9 cellular contexts compared by ENCODE assay signal in the genomic region with DNA sequence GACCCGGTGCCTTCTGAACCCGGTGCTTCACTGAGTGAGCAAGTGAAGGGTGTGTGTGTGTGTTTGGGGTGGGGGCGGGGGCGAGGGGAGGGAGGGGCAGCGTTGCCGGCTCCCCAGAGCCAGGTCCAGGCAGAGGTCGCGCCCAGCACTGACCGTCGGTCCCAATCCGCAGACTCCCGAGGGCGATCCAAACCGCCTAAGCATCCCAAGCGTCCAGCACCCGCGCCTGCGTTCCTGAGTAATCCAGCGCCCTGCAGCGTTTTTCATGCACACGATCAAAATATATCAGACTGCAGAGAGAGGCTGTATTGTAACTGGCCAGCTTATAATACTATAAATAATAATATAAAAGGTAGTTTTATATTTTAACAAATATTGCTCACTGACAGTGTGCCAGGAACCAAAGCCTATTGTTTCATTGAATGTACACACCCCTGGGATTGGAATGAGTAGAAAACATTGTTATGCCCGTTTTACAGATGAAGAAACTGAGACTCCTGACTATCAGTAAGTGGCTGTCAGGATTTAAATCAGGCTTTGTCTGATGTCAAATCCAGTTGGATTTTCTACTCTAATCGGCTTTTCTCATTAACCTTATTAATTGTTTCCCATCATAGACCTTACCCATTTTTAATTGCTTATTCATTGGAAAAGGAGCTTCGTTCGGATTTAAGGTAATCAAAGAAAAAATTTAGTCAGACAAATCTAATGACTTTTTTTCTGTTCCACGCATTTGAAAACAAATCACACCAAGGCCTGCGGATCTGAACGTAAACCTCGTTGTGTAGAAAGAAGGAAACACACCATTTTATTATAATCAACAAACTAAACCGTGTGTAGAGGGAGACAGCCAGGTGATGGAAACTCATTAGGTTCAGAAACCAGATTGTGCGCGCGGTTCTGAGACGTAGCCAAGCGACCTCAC. TPM values are rescaled to one million over a fixed set of nuclear protein-coding genes. Genes with fewer than 3 reads are reported as not detected.
A peak's percentile ranks its signal among the peaks of the same experiment; 100 is the strongest.
DNase-seq lines count a peak whose midpoint lies in the region; ATAC-seq, FAIRE-seq and TF ChIP-seq lines count a peak whose summit lies in the region.
"Had no signal": no experiment of that assay in that cellular context is flagged by ENCODE, and none has a peak within 500 bp of the region (broad histone marks: within the 10 kb centered on the region; RNA-seq: fewer than 3 reads in every experiment).

No MANE protein-coding gene starts in this region.

- H3K4me1 ChIP-seq in HUES6 (ENCODE audit: control insufficient read depth, insufficient read depth, low read length) (peaks cover 20% of the 10 kb centered on the region), astrocyte (ENCODE audit: insufficient read depth, low read length) (peaks cover 9% of the 10 kb centered on the region), neuron (ENCODE audit: insufficient read depth, low read length) (peaks cover 2% of the 10 kb centered on the region), uterus (peaks cover 0 to 11% of the 10 kb centered on the region in 2 donors)

- H3K9me3 ChIP-seq in HUES6 (ENCODE audit: control insufficient read depth, insufficient read depth, low read depth, low read length) (no peaks in the 10 kb centered on the region), astrocyte (ENCODE audit: insufficient read depth, low read depth, low read length) (no peaks in the 10 kb centered on the region), neuron (ENCODE audit: low read length) (no peaks in the 10 kb centered on the region), uterus (no peaks in the 10 kb centered on the region)

- H2AFZ ChIP-seq in astrocyte (ENCODE audit: low read depth, low read length) (no peak overlapping the region), neuron (ENCODE audit: low read depth, low read length) (no peak overlapping the region)

- TF ChIP-seq CTCF in GM06990 (IDR thresholded peaks at IDR 0.05; ENCODE audit: insufficient read depth, low read length, poor library complexity, severe bottlenecking) (no peak), astrocyte (IDR thresholded peaks at IDR 0.05; ENCODE audit: insufficient read depth, low read depth, low read length) (no peak), uterus (IDR thresholded peaks at IDR 0.05) (no peak)

- no peak overlapping the region for H3K9ac ChIP-seq in HUES6 (ENCODE audit: low read length)
- H3K9ac ChIP-seq in astrocyte (ENCODE audit: low read length) = no peak overlapping the region

- peak overlapping the region; percentile 80 for H3K4me3 Mint-ChIP-seq in astrocyte (ENCODE audit: unreplicated experiment)

- no peak for ATAC-seq in GM21737 (IDR thresholded peaks at IDR 0.05; ENCODE audit: unreplicated experiment)

- H3K27ac ChIP-seq in HUES6 (ENCODE audit: low read depth, low read length) = no peak overlapping the region
- no peak overlapping the region for H3K27ac ChIP-seq in astrocyte (ENCODE audit: low read depth, low read length)
- no peak overlapping the region for H3K27ac ChIP-seq in uterus

- H3K36me3 Mint-ChIP-seq in astrocyte (ENCODE audit: low read depth, unreplicated experiment) = peaks cover 4% of the 10 kb centered on the region

- peaks cover 7% of the 10 kb centered on the region for H4K20me1 ChIP-seq in astrocyte (ENCODE audit: insufficient read depth, low read length)

- H3K27me3 Mint-ChIP-seq in astrocyte (ENCODE audit: low read depth, unreplicated experiment) = peaks cover 8% of the 10 kb centered on the region

- H3K9me3 Mint-ChIP-seq in astrocyte (ENCODE audit: unreplicated experiment) = peaks cover 12% of the 10 kb centered on the region

- no peak for TF ChIP-seq POLR2A in uterus (IDR thresholded peaks at IDR 0.05)

- H3K4me3 ChIP-seq in GM06990 (replicated peaks; ENCODE audit: low read depth, low read length) (peak overlapping the region; percentile 55), HUES6 (ENCODE audit: low read depth, low read length) (peak overlapping the region; percentile 80), astrocyte (ENCODE audit: insufficient read depth, low read depth, low read length) (peak overlapping the region; percentile 65), neuron (ENCODE audit: low read length) (peak overlapping the region; percentile 44), uterus (peak overlapping the region in 1 of 2 donors; percentile 35)

- FAIRE-seq in astrocyte (lab: Jason Lieb, UNC) = no peak

- H3K4me2 ChIP-seq in astrocyte (ENCODE audit: low read length) = peak overlapping the region; percentile 94

- H3K27ac Mint-ChIP-seq in astrocyte (ENCODE audit: unreplicated experiment) = no peak overlapping the region

- H3K36me3 ChIP-seq in GM06990 (ENCODE audit: control insufficient read depth, insufficient read depth, low read length) (no peaks in the 10 kb centered on the region), HUES6 (ENCODE audit: control insufficient read depth, insufficient read depth, low read length) (no peaks in the 10 kb centered on the region), astrocyte (ENCODE audit: insufficient read depth, low read length) (no peaks in the 10 kb centered on the region), neuron (ENCODE audit: insufficient read depth, low read length) (no peaks in the 10 kb centered on the region), uterus (no peaks in the 10 kb centered on the region)

- H3K79me2 ChIP-seq in astrocyte (ENCODE audit: insufficient read depth, low read length) = no peaks in the 10 kb centered on the region

- peaks cover 5% of the 10 kb centered on the region for H3K4me1 Mint-ChIP-seq in astrocyte (ENCODE audit: low read depth, unreplicated experiment)

- intact Hi-C loops in uterus (cut with DNase I; ENCODE audit: low total_unique reads) = loop anchor here (5.0 kb wide), 1 partner anchor 696 kb away; no protein-coding TSS in a partner anchor

- DNase-seq in GM06990 (ENCODE audit: extremely low read depth, insufficient read length) (no peak), astrocyte (ENCODE audit: low read depth) (no peak), uterus (no peak), cerebellar nuclear complex (lab: John Stamatoyannopoulos, UW) (no peak)
- no peak for DNase-seq in activated CD8-positive, alpha-beta memory T cell treated with anti-CD3 and anti-CD28 coated beads, Interleukin-2, amount 50 U/mL, for 48 hours

- H3K27me3 ChIP-seq in GM06990 (replicated peaks; ENCODE audit: control insufficient read depth, insufficient read depth, low read length) = peaks cover 4% of the 10 kb centered on the region
- peaks cover 87% of the 10 kb centered on the region for H3K27me3 ChIP-seq in HUES6 (ENCODE audit: control insufficient read depth, insufficient read depth, low read length)
- H3K27me3 ChIP-seq in astrocyte (ENCODE audit: insufficient read depth, low read length) = peaks cover 66% of the 10 kb centered on the region
- H3K27me3 ChIP-seq in neuron (ENCODE audit: insufficient read depth, low read length) = peaks cover 10% of the 10 kb centered on the region
- peaks cover 37 to 45% of the 10 kb centered on the region in 2 donors for H3K27me3 ChIP-seq in uterus

RNA-seq across cellular contexts. Expression of gene NKX3-2, which starts 4.0 kb away (rescaled TPM):
- total RNA-seq in astrocyte (5.2 and 5.9 TPM in 2 replicates), uterus (1 to 10 TPM in 1 of 4 donors, under 1 TPM in 1, not detected in 2; 0.62 to 1.2 TPM)
- total RNA-seq: liver had no signal
